7 cellular contexts compared by ENCODE assay signal in genomic region chr17:16492613-16493290, GRCh38. TPM values are rescaled to one million over a fixed set of nuclear protein-coding genes. Genes with fewer than 3 reads are reported as not detected.
A peak's percentile ranks its signal among the peaks of the same experiment; 100 is the strongest.
DNase-seq lines count a peak whose midpoint lies in the region; ATAC-seq and TF ChIP-seq lines count a peak whose summit lies in the region.

No MANE protein-coding gene starts in this region.

- no peak for DNase-seq in HFF-Myc (ENCODE audit: extremely low read depth, low read depth)
- no peak for DNase-seq in activated B cell treated with CpG ODN at 0.5 μM for 24 hours
- no peak for DNase-seq in iPS DF 6.9 (ENCODE audit: low read depth, low spot score)
- no peak for DNase-seq in smooth muscle cell (lab: John Stamatoyannopoulos, UW; ENCODE audit: unreplicated experiment)
- no peak for DNase-seq in GOT3 (lab: John Stamatoyannopoulos, UW)
- no peak for DNase-seq in NCI-H187 treated with DMSO at 0.1 percent for 48 hours (lab: John Stamatoyannopoulos, UW)

- H3K4me2 ChIP-seq in smooth muscle cell, result peak overlapping the region; percentile 88

- no peak for TF ChIP-seq CTCF in HFF-Myc (IDR thresholded peaks at IDR 0.05; ENCODE audit: low read depth, low read length, missing control alignments)
- TF ChIP-seq CTCF in activated B cell treated with CpG ODN at 0.5 μM for 24 hours (IDR thresholded peaks at IDR 0.05), result no peak
- TF ChIP-seq CTCF in smooth muscle cell (IDR thresholded peaks at IDR 0.05; ENCODE audit: borderline replicate concordance, insufficient read depth, poor library complexity, severe bottlenecking), result no peak

- H4K20me1 ChIP-seq in smooth muscle cell (ENCODE audit: low read depth), result no peaks in the 10 kb centered on the region

- peak overlapping the region; percentile 74 for H3K4me3 Mint-ChIP-seq in activated B cell treated with CpG ODN at 0.5 μM for 24 hours

- CTCF ChIA-PET in activated B cell treated with CpG ODN at 0.5 μM for 24 hours (lab: Charles Lee), result interaction anchor here (0.8 to 0.9 kb wide), 2 partner anchors 27 to 39 kb away, joined by 3 to 4 read pairs; no protein-coding TSS in a partner anchor

- H3K79me2 ChIP-seq in smooth muscle cell (ENCODE audit: low read depth), result no peaks in the 10 kb centered on the region

- intact Hi-C loops in activated B cell treated with CpG ODN at 0.5 μM for 24 hours (cut with micrococcal nuclease), result loop anchor here (5.0 kb wide), 1 partner anchor 55 kb away; no protein-coding TSS in a partner anchor

- POLR2A ChIA-PET in activated B cell treated with CpG ODN at 0.5 μM for 24 hours (lab: Charles Lee), result interaction anchor here (1.2 kb wide), 1 partner anchor 43 kb away, joined by 5 read pairs; no protein-coding TSS in a partner anchor

- peaks cover 8% of the 10 kb centered on the region for H3K4me1 Mint-ChIP-seq in activated B cell treated with CpG ODN at 0.5 μM for 24 hours

- H3K27me3 ChIP-seq in iPS DF 6.9 (ENCODE audit: control insufficient read depth, insufficient read depth, low read length), result no peaks in the 10 kb centered on the region
- no peaks in the 10 kb centered on the region for H3K27me3 ChIP-seq in smooth muscle cell (ENCODE audit: low read depth)

- H3K36me3 ChIP-seq in iPS DF 6.9 (ENCODE audit: control insufficient read depth, insufficient read depth, low read length) (no peaks in the 10 kb centered on the region), smooth muscle cell (ENCODE audit: low read depth) (no peaks in the 10 kb centered on the region)

- ATAC-seq in activated B cell treated with CpG ODN at 0.5 μM for 24 hours (ENCODE audit: low read depth) (no peak), HG02938 (IDR thresholded peaks at IDR 0.05; ENCODE audit: unreplicated experiment) (no peak)

- H3K27me3 Mint-ChIP-seq in activated B cell treated with CpG ODN at 0.5 μM for 24 hours, result peaks cover 7% of the 10 kb centered on the region

- H3K9me3 Mint-ChIP-seq in activated B cell treated with CpG ODN at 0.5 μM for 24 hours, result no peaks in the 10 kb centered on the region

- H3K27ac Mint-ChIP-seq in activated B cell treated with CpG ODN at 0.5 μM for 24 hours, result no peak overlapping the region

- no peaks in the 10 kb centered on the region for H3F3A ChIP-seq in smooth muscle cell (ENCODE audit: low read depth)

- H2AFZ ChIP-seq in smooth muscle cell (ENCODE audit: low read depth), result peak overlapping the region; percentile 84

- H3K4me3 ChIP-seq in HFF-Myc (replicated peaks; ENCODE audit: low read depth, low read length) (peak overlapping the region; percentile 33), iPS DF 6.9 (ENCODE audit: low read length) (peak overlapping the region; percentile 11; the same call in 1 of the 2 replicates), smooth muscle cell (peak overlapping the region; percentile 58)

- H3K27ac ChIP-seq in iPS DF 6.9 (ENCODE audit: low read length), result no peak overlapping the region
- H3K27ac ChIP-seq in smooth muscle cell (ENCODE audit: low read depth), result no peak overlapping the region

- no CpG with 5 or more reads among the region's 24 CpGs for WGBS in iPS DF 6.9 (ENCODE audit: insufficient coverage, insufficient read length)
- 75% methylated on average over 23 of the region's 24 CpGs for WGBS in smooth muscle cell (ENCODE audit: low lambda C conversion rate)

- peaks cover 2% of the 10 kb centered on the region for H3K4me1 ChIP-seq in iPS DF 6.9 (ENCODE audit: control insufficient read depth, insufficient read depth, low read length)
- peaks cover 13% of the 10 kb centered on the region for H3K4me1 ChIP-seq in smooth muscle cell (ENCODE audit: low read depth)

- H3K36me3 Mint-ChIP-seq in activated B cell treated with CpG ODN at 0.5 μM for 24 hours (ENCODE audit: low read depth), result no peaks in the 10 kb centered on the region

- H3K9ac ChIP-seq in smooth muscle cell (ENCODE audit: low read depth), result no peak overlapping the region

- H3K9me3 ChIP-seq in iPS DF 6.9 (ENCODE audit: control insufficient read depth, insufficient read depth, low read length), result no peaks in the 10 kb centered on the region
- no peaks in the 10 kb centered on the region for H3K9me3 ChIP-seq in smooth muscle cell (replicated peaks; ENCODE audit: low read depth)

RNA-seq across cellular contexts. Expression of gene LRRC75A, which starts 0.8 kb away (rescaled TPM):
- total RNA-seq in activated B cell treated with CpG ODN at 0.5 μM for 24 hours, result 0.54 and 0.98 TPM in 2 replicates
- total RNA-seq in smooth muscle cell, result 0.76 and 2.7 TPM in 2 replicates
- 0.70 and 2.2 TPM in 2 replicates for polyA plus RNA-seq in smooth muscle cell
